ENCODE assay signal across 8 cellular contexts in the genomic region with DNA sequence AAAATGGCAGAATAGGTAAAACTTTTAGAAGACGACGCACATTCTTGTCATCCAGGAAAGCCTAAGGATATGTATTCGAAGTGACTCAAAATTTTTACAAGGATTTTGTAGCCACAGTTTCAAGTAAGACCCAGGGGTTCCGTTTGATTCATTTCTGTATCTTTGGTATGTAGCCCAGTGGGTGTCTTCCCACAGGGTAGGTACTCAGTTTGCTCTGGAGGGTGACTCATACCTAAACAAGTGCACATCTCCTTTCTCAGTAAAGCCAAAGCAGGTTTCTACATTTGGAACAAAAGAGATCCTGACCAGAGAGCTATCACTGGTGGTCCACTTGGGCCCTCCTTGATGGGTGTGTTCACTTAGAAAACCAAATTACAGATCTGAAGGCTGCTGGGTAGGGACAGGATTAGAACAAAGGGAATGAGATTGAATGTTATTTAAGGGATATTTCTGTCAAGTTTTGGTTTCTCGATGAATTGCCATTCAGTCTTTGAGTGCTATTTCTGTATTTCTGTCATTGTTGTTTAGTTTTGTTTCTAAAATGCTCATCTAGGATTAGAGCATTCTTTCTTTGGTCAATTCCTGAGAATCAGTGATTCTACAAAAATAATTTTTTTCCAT. TPM values are rescaled to one million over a fixed set of nuclear protein-coding genes. Genes with fewer than 3 reads are reported as not detected.
DNase-seq lines count a peak whose midpoint lies in the region; ATAC-seq, FAIRE-seq and TF ChIP-seq lines count a peak whose summit lies in the region.

No MANE protein-coding gene starts in this region.

- H3K9ac ChIP-seq in GM12878 (ENCODE audit: control insufficient read depth, insufficient read depth, low read length), result no peak overlapping the region

- H3K4me1 ChIP-seq in GM12878 (ENCODE audit: control insufficient read depth, insufficient read depth, low read length) (no peaks in the 10 kb centered on the region; the same call in 1 of the 2 replicates), osteoblast (ENCODE audit: insufficient read depth, low read length) (peaks cover 35% of the 10 kb centered on the region)

- no peaks in the 10 kb centered on the region for H3K36me3 ChIP-seq in GM12878 (ENCODE audit: control insufficient read depth in 2 of 2, insufficient read depth in 2 of 2, low read length in 1 of 2)
- H3K36me3 ChIP-seq in osteoblast (ENCODE audit: insufficient read depth, low read length), result no peaks in the 10 kb centered on the region

- no peak for TF ChIP-seq POLR2A in GM12878 (IDR thresholded peaks at IDR 0.05; ENCODE audit: low read depth, low read length)

- TF ChIP-seq RAD21 in GM12878 (IDR thresholded peaks at IDR 0.05; ENCODE audit: insufficient read depth, low read depth, low read length), result no peak

- H2AFZ ChIP-seq in GM12878 (ENCODE audit: control insufficient read depth, low read depth, low read length) (no peak overlapping the region), osteoblast (ENCODE audit: low read length) (no peak overlapping the region)

- SMC1A ChIA-PET in GM12878 (lab: Charles Lee; ENCODE audit: uncharacterized antibody, unreplicated experiment), result interaction anchor here (0.7 to 5.5 kb wide), 13 partner anchors 10 to 283 kb away, joined by 3 to 49 read pairs (median 5); no protein-coding TSS in a partner anchor

- H3K27me3 Mint-ChIP-seq in activated T-cell treated with anti-CD3 and anti-CD28 coated beads, Interleukin-2, amount 50 U/mL, for 24 hours, result peaks cover 57% of the 10 kb centered on the region
- no peaks in the 10 kb centered on the region for H3K27me3 Mint-ChIP-seq in glutamatergic neuron (ENCODE audit: unreplicated experiment)

- CTCF ChIA-PET in GM12878 (lab: Yijun Ruan, JAX), result interaction anchor here (3.1 kb wide), 1 partner anchor 26 kb away, joined by 11 read pairs; no protein-coding TSS in a partner anchor

- H4K20me1 ChIP-seq in GM12878 (ENCODE audit: control insufficient read depth, insufficient read depth) (no peaks in the 10 kb centered on the region), osteoblast (ENCODE audit: insufficient read depth, low read length) (no peaks in the 10 kb centered on the region)

- POLR2A ChIA-PET in GM12878 (lab: Charles Lee), result interaction anchor here (1.0 kb wide), 2 partner anchors 24 to 46 kb away, joined by 3 read pairs; no protein-coding TSS in a partner anchor

- H3K9me3 Mint-ChIP-seq in activated T-cell treated with anti-CD3 and anti-CD28 coated beads, Interleukin-2, amount 50 U/mL, for 24 hours, result no peaks in the 10 kb centered on the region
- H3K9me3 Mint-ChIP-seq in glutamatergic neuron (ENCODE audit: unreplicated experiment), result no peaks in the 10 kb centered on the region

- no peaks in the 10 kb centered on the region for H3K9me3 ChIP-seq in GM12878 (replicated peaks; ENCODE audit: control insufficient read depth, insufficient read depth, low read length)
- no peaks in the 10 kb centered on the region for H3K9me3 ChIP-seq in osteoblast (ENCODE audit: low read depth, low read length)

- in situ Hi-C loops in GM12878 (cut with MboI), result no loop called here

- 0% methylated on average over 5 of the region's 5 CpGs for WGBS in GM12878 (ENCODE audit: insufficient coverage, insufficient replicate concordance, low lambda C conversion rate, missing lambda C conversion rate)

- TF ChIP-seq EP300 in GM12878 (IDR thresholded peaks at IDR 0.05; ENCODE audit: borderline replicate concordance in 1 of 2, control insufficient read depth in 1 of 2, low read depth in 2 of 2, low read length in 2 of 2), result peak in 1 of 2 experiments; percentile 50; a peak in 1 of 4 replicates

- H3K4me3 Mint-ChIP-seq in activated T-cell treated with anti-CD3 and anti-CD28 coated beads, Interleukin-2, amount 50 U/mL, for 24 hours, result no peak overlapping the region
- no peak overlapping the region for H3K4me3 Mint-ChIP-seq in glutamatergic neuron (ENCODE audit: unreplicated experiment)

- H3K27ac ChIP-seq in GM12878 (ENCODE audit: control insufficient read depth, insufficient read depth), result no peak overlapping the region; the same call in 1 of the 2 replicates
- H3K27ac ChIP-seq in osteoblast (ENCODE audit: low read depth, low read length), result peak overlapping the region; percentile 77

- ATAC-seq in HG03159 (IDR thresholded peaks at IDR 0.05; ENCODE audit: unreplicated experiment) (peak; percentile 91), GM12878 (peak; percentile 96), sciatic nerve (no peak)

- H3K79me2 ChIP-seq in GM12878 (ENCODE audit: control insufficient read depth, insufficient read depth, low read length) (no peaks in the 10 kb centered on the region), osteoblast (ENCODE audit: insufficient read depth, low read length) (peaks cover 51% of the 10 kb centered on the region)

- no peaks in the 10 kb centered on the region for H3K36me3 Mint-ChIP-seq in activated T-cell treated with anti-CD3 and anti-CD28 coated beads, Interleukin-2, amount 50 U/mL, for 24 hours (ENCODE audit: low read depth)
- no peaks in the 10 kb centered on the region for H3K36me3 Mint-ChIP-seq in glutamatergic neuron (ENCODE audit: unreplicated experiment)

- H3K27me3 ChIP-seq in GM12878 (replicated peaks in 1 of 2; ENCODE audit: control insufficient read depth in 2 of 2, insufficient read depth in 2 of 2, low read length in 1 of 2) (no peaks in the 10 kb centered on the region; a peak in 1 of 4 replicates), osteoblast (ENCODE audit: insufficient read depth, low read length) (peaks cover 19% of the 10 kb centered on the region)

- H3K4me2 ChIP-seq in GM12878 (ENCODE audit: control insufficient read depth, insufficient read depth) (peak overlapping the region; percentile 47; the same call in 1 of the 2 replicates), osteoblast (ENCODE audit: insufficient read depth, low read length) (peak overlapping the region; percentile 73)

- no peak for DNase-seq in activated T-cell treated with anti-CD3 and anti-CD28 coated beads, Interleukin-2, amount 50 U/mL, for 24 hours
- no peak for DNase-seq in activated T-cell treated with anti-CD3 and anti-CD28 coated beads, Interleukin-2, amount 50 U/mL, for 1 hour
- DNase-seq in GM12878 (ENCODE audit: low read depth, low spot score), result peak; percentile 58
- no peak for DNase-seq in osteoblast (ENCODE audit: insufficient read length, low spot score, missing footprints)
- no peak for DNase-seq in glutamatergic neuron
- no peak for DNase-seq in sciatic nerve (ENCODE audit: low spot score)
- DNase-seq in AML-193 (lab: John Stamatoyannopoulos, UW), result no peak

- peak overlapping the region; percentile 45 for H3K27ac Mint-ChIP-seq in activated T-cell treated with anti-CD3 and anti-CD28 coated beads, Interleukin-2, amount 50 U/mL, for 24 hours
- no peak overlapping the region for H3K27ac Mint-ChIP-seq in glutamatergic neuron (ENCODE audit: unreplicated experiment)

- peaks cover 17% of the 10 kb centered on the region for H3K4me1 Mint-ChIP-seq in activated T-cell treated with anti-CD3 and anti-CD28 coated beads, Interleukin-2, amount 50 U/mL, for 24 hours (ENCODE audit: low read depth)
- peaks cover 2% of the 10 kb centered on the region for H3K4me1 Mint-ChIP-seq in glutamatergic neuron (ENCODE audit: low read depth, unreplicated experiment)

- TF ChIP-seq CTCF in GM12878 (IDR thresholded peaks at IDR 0.05 in 2 of 3, conservative IDR thresholded peaks at IDR 0.05 in 1 of 3; ENCODE audit: control insufficient read depth in 2 of 3, extremely low read depth in 1 of 3, insufficient read depth in 1 of 3, low read depth in 3 of 3, low read length in 3 of 3), result no peak
- TF ChIP-seq CTCF in osteoblast (IDR thresholded peaks at IDR 0.05; ENCODE audit: extremely low read depth, low read depth, low read length), result no peak
- TF ChIP-seq CTCF in glutamatergic neuron (IDR thresholded peaks at IDR 0.05; ENCODE audit: partially characterized antibody, unreplicated experiment), result no peak

- FAIRE-seq in GM12878 (lab: Jason Lieb, UNC), result peak; percentile 64

- RAD21 ChIA-PET in GM12878 (lab: Charles Lee; ENCODE audit: unreplicated experiment), result interaction anchor here (1.1 to 2.8 kb wide), 8 partner anchors 16 to 286 kb away, joined by 3 to 11 read pairs (median 4); no protein-coding TSS in a partner anchor

- H3K4me3 ChIP-seq in GM12878, result no peak overlapping the region
- H3K4me3 ChIP-seq in osteoblast (ENCODE audit: insufficient read depth, low read length), result no peak overlapping the region

- no TSS peak for BruUV-seq in GM12878 (replicated peaks; lab: Mats Ljungman, UMichigan)

- intact Hi-C loops in GM12878 (cut with micrococcal nuclease; ENCODE audit: unreplicated experiment), result no loop called here
- intact Hi-C loops in sciatic nerve (cut with DNase I), result no loop called here

TF ChIP-seq in GM12878, 131 proteins besides CTCF, POLR2A, EP300 and RAD21 (continues in another document):
- peak; percentile 79 for TF ChIP-seq IKZF1 (conservative IDR thresholded peaks at IDR 0.05)
- no peak for TF ChIP-seq RELA (IDR thresholded peaks at IDR 0.05; ENCODE audit: borderline replicate concordance, partially characterized antibody)
- TF ChIP-seq NFYA (IDR thresholded peaks at IDR 0.05; ENCODE audit: borderline replicate concordance, low read depth, low read length), result no peak
- no peak for TF ChIP-seq ZNF207 (IDR thresholded peaks at IDR 0.05; ENCODE audit: borderline replicate concordance)

RNA-seq across cellular contexts. Expression of gene PLS3, which starts 56.1 kb away (rescaled TPM):
- total RNA-seq in GM12878 (2013; cell fraction: nucleolus; rRNA removed), result 27.8 and 30.3 TPM in 2 replicates
- total RNA-seq in GM12878 (2014; rRNA removed) (178 and 201 TPM in 2 replicates), GM12878 (2014; rRNA removed; fragmentation: Illumina TruSeq; extraction: Trizol) (231 TPM in 2 replicates), GM12878 (2021) (161 and 164 TPM in 2 replicates), osteoblast (324 and 358 TPM in 2 replicates), glutamatergic neuron (ENCODE audit: unreplicated experiment) (17.8 TPM), sciatic nerve (127 TPM)
- polyA plus RNA-seq in GM12878 (2011; ENCODE audit: low read depth), result 7.4 TPM
- polyA plus RNA-seq in GM12878 (2011; rRNA removed) (47.6 and 83.4 TPM in 2 replicates), GM12878 (2014; fragmentation: Illumina TruSeq; extraction: Trizol) (233 and 285 TPM in 2 replicates), GM12878 (2014; fragmentation: Nextera tagmentation; extraction: Ambion mirVana) (100 to 1,000 TPM; 122 to 169 TPM), GM12878 (2014; rRNA removed) (119 and 130 TPM in 2 replicates), GM12878 (2016; fragmentation: Nextera tagmentation; extraction: Ambion mirVana) (100 to 1,000 TPM; 227 to 236 TPM)
- polyA plus RNA-seq in GM12878 (2011; cell fraction: cytosol; rRNA removed), result 16.3 and 22.1 TPM in 2 replicates
- 14.2 and 21.5 TPM in 2 replicates for polyA plus RNA-seq in GM12878 (2011; cell fraction: nucleus; rRNA removed)
- 8.4 and 13.8 TPM in 2 replicates for polyA plus RNA-seq in GM12878 (2012)
- 23.6 and 41.0 TPM in 2 replicates for polyA minus RNA-seq in GM12878 (2011; rRNA and poly(A)+ RNA removed)
- polyA minus RNA-seq in GM12878 (2011; cell fraction: cytosol; rRNA and poly(A)+ RNA removed), result 10.6 and 18.0 TPM in 2 replicates
- 3.4 and 5.9 TPM in 2 replicates for polyA minus RNA-seq in GM12878 (2011; cell fraction: nucleus; rRNA and poly(A)+ RNA removed)
